In genomic region chr11:109677240-109677639, GRCh38 we compare ENCODE assay signal across 37 cellular contexts.
"Had no signal": no experiment of that assay in that cellular context is flagged by ENCODE, and none has a peak within 500 bp of the region (broad histone marks: within the 10 kb centered on the region; RNA-seq: fewer than 3 reads in every experiment).

No MANE protein-coding gene starts in this region.

- H3K27ac ChIP-seq: adrenal gland, ascending aorta, body of pancreas, brain microvascular endothelial cell, breast epithelium, cardiac muscle cell had no signal

- H3K4me3 Mint-ChIP-seq: activated naive CD4-positive, alpha-beta T cell treated with anti-CD3 and anti-CD28 coated beads for 36 hours; activated naive CD4-positive, alpha-beta T cell treated with anti-CD3 and anti-CD28 coated beads, Interleukin-2, amount 10 ng/mL, durations not matched to agents 7 days and 5 days; activated naive CD4-positive, alpha-beta T cell treated with anti-CD3 and anti-CD28 coated beads, Interleukin-2, amount 50 U/mL, for 24 hours; activated naive CD8-positive, alpha-beta T cell; activated naive CD8-positive, alpha-beta T cell treated with anti-CD3 and anti-CD28 coated beads for 36 hours; activated naive CD8-positive, alpha-beta T cell treated with anti-CD3 and anti-CD28 coated beads, Interleukin-2, amount 10 ng/mL, durations not matched to agents 7 days and 5 days; activated naive CD8-positive, alpha-beta T cell treated with anti-CD3 and anti-CD28 coated beads, Interleukin-2, amount 50 U/mL, for 24 hours; activated T-cell treated with anti-CD3 and anti-CD28 coated beads, Interleukin-2, amount 50 U/mL, for 24 hours; activated T-cell treated with anti-CD3 and anti-CD28 coated beads, Interleukin-2, amount 50 U/mL, for 4 hours; activated T-cell treated with anti-CD3 and anti-CD28 coated beads, Interleukin-2, amount 50 U/mL, for 72 hours; activated T-helper 1 cell treated with anti-CD3 and anti-CD28 coated beads, Interleukin-12 subunit alpha, Interleukin-12 subunit beta, Interleukin-2, Interleukin-4 antibody, amounts not matched to agents 30 ng/mL and 10 ng/mL and 1 ng/mL, durations not matched to agents 14 hours and 24 hours and 36 hours; brain; central memory CD8-positive, alpha-beta T cell had no signal

- H3K9me3 Mint-ChIP-seq: activated naive CD4-positive, alpha-beta T cell treated with anti-CD3 and anti-CD28 coated beads for 36 hours; activated naive CD4-positive, alpha-beta T cell treated with anti-CD3 and anti-CD28 coated beads, Interleukin-2, amount 10 ng/mL, durations not matched to agents 7 days and 5 days; activated naive CD4-positive, alpha-beta T cell treated with anti-CD3 and anti-CD28 coated beads, Interleukin-2, amount 50 U/mL, for 24 hours; activated naive CD8-positive, alpha-beta T cell treated with anti-CD3 and anti-CD28 coated beads for 36 hours; activated naive CD8-positive, alpha-beta T cell treated with anti-CD3 and anti-CD28 coated beads, Interleukin-2, amount 10 ng/mL, durations not matched to agents 7 days and 5 days; activated naive CD8-positive, alpha-beta T cell treated with anti-CD3 and anti-CD28 coated beads, Interleukin-2, amount 50 U/mL, for 24 hours; activated T-cell treated with anti-CD3 and anti-CD28 coated beads, Interleukin-2, amount 50 U/mL, for 24 hours; activated T-cell treated with anti-CD3 and anti-CD28 coated beads, Interleukin-2, amount 50 U/mL, for 4 hours; activated T-cell treated with anti-CD3 and anti-CD28 coated beads, Interleukin-2, amount 50 U/mL, for 72 hours; activated T-helper 1 cell treated with anti-CD3 and anti-CD28 coated beads, Interleukin-12 subunit alpha, Interleukin-12 subunit beta, Interleukin-2, Interleukin-4 antibody, amounts not matched to agents 30 ng/mL and 10 ng/mL and 1 ng/mL, durations not matched to agents 14 hours and 24 hours and 36 hours; activated T-helper 2 cell treated with anti-CD3 and anti-CD28 coated beads, Interferon-gamma antibody, Interleukin-2, Interleukin-4, amounts not matched to agents 10 μg/mL and 5 μg/mL and 100 μg/mL, durations not matched to agents 14 hours and 24 hours and 36 hours; brain had no signal

- H3K9me3 ChIP-seq: adrenal gland, ascending aorta, body of pancreas, breast epithelium had no signal

- H3K4me3 ChIP-seq: adrenal gland, ascending aorta, body of pancreas, breast epithelium, cardiac muscle cell had no signal

- H3K36me3 Mint-ChIP-seq: activated naive CD4-positive, alpha-beta T cell treated with anti-CD3 and anti-CD28 coated beads, Interleukin-2, amount 10 ng/mL, durations not matched to agents 7 days and 5 days; activated naive CD4-positive, alpha-beta T cell treated with anti-CD3 and anti-CD28 coated beads, Interleukin-2, amount 50 U/mL, for 24 hours; activated naive CD4-positive, alpha-beta T cell treated with anti-CD3 and anti-CD28 coated beads, Interleukin-2, amount 50 U/mL, for 72 hours; activated naive CD8-positive, alpha-beta T cell; activated naive CD8-positive, alpha-beta T cell treated with anti-CD3 and anti-CD28 coated beads for 36 hours; activated naive CD8-positive, alpha-beta T cell treated with anti-CD3 and anti-CD28 coated beads, Interleukin-2, amount 10 ng/mL, durations not matched to agents 7 days and 5 days; brain had no signal

- H3K4me1 ChIP-seq: adrenal gland, ascending aorta, body of pancreas, breast epithelium had no signal

- H3K4me1 Mint-ChIP-seq: activated naive CD4-positive, alpha-beta T cell treated with anti-CD3 and anti-CD28 coated beads, Interleukin-2, amount 10 ng/mL, durations not matched to agents 7 days and 5 days; activated naive CD4-positive, alpha-beta T cell treated with anti-CD3 and anti-CD28 coated beads, Interleukin-2, amount 50 U/mL, for 24 hours; activated naive CD8-positive, alpha-beta T cell treated with anti-CD3 and anti-CD28 coated beads for 36 hours; activated naive CD8-positive, alpha-beta T cell treated with anti-CD3 and anti-CD28 coated beads, Interleukin-2, amount 10 ng/mL, durations not matched to agents 7 days and 5 days; activated naive CD8-positive, alpha-beta T cell treated with anti-CD3 and anti-CD28 coated beads, Interleukin-2, amount 50 U/mL, for 24 hours; brain; central memory CD8-positive, alpha-beta T cell had no signal

- H3K36me3 ChIP-seq: adrenal gland, ascending aorta, brain microvascular endothelial cell, breast epithelium, cardiac muscle cell had no signal

- DNase-seq: activated effector memory CD4-positive, alpha-beta T cell treated with anti-CD3 and anti-CD28 coated beads, Interleukin-2, amount 50 U/mL, for 16 hours; activated effector memory CD4-positive, alpha-beta T cell treated with Interleukin-2 at 50 U/mL for 16 hours; activated gamma-delta T cell; activated gamma-delta T cell treated with Interleukin-2 at 50 U/mL for 16 hours; activated naive CD4-positive, alpha-beta T cell; activated naive CD4-positive, alpha-beta T cell treated with anti-CD3 and anti-CD28 coated beads for 36 hours; activated naive CD4-positive, alpha-beta T cell treated with anti-CD3 and anti-CD28 coated beads, Interleukin-2, amount 10 ng/mL, durations not matched to agents 7 days and 5 days; activated naive CD4-positive, alpha-beta T cell treated with anti-CD3 and anti-CD28 coated beads, Interleukin-2, amount 50 U/mL, for 16 hours; activated naive CD4-positive, alpha-beta T cell treated with Interleukin-2 at 50 U/mL for 16 hours; activated naive CD8-positive, alpha-beta T cell treated with anti-CD3 and anti-CD28 coated beads for 36 hours; activated naive CD8-positive, alpha-beta T cell treated with anti-CD3 and anti-CD28 coated beads, Interleukin-2, amount 10 ng/mL, durations not matched to agents 7 days and 5 days; activated naive CD8-positive, alpha-beta T cell treated with anti-CD3 and anti-CD28 coated beads, Interleukin-2, amount 50 U/mL, for 24 hours; activated T-cell treated with anti-CD3 and anti-CD28 coated beads, Interleukin-2, amount 50 U/mL, for 1 hour; activated T-cell treated with anti-CD3 and anti-CD28 coated beads, Interleukin-2, amount 50 U/mL, for 24 hours; activated T-cell treated with anti-CD3 and anti-CD28 coated beads, Interleukin-2, amount 50 U/mL, for 4 hours; activated T-cell treated with anti-CD3 and anti-CD28 coated beads, Interleukin-2, amount 50 U/mL, for 48 hours; activated T-cell treated with anti-CD3 and anti-CD28 coated beads, Interleukin-2, amount 50 U/mL, for 72 hours; adrenal gland; amniotic stem cell; amygdala; anterior cingulate cortex; aorta; body of pancreas; brain microvascular endothelial cell; caudate nucleus; central memory CD4-positive, alpha-beta T cell; cerebellar nuclear complex had no signal

- ATAC-seq: activated naive CD4-positive, alpha-beta T cell treated with anti-CD3 and anti-CD28 coated beads, Interleukin-2, amount 50 U/mL, for 72 hours; activated naive CD8-positive, alpha-beta T cell treated with anti-CD3 and anti-CD28 coated beads, Interleukin-2, amount 50 U/mL, for 24 hours; activated T-cell treated with anti-CD3 and anti-CD28 coated beads, Interleukin-2, amount 50 U/mL, for 4 hours; activated T-cell treated with anti-CD3 and anti-CD28 coated beads, Interleukin-2, amount 50 U/mL, for 72 hours; body of pancreas had no signal

- H3K27me3 ChIP-seq: adrenal gland, ascending aorta, body of pancreas, brain microvascular endothelial cell, breast epithelium, cardiac muscle cell had no signal

- H3K27ac Mint-ChIP-seq: activated naive CD4-positive, alpha-beta T cell treated with anti-CD3 and anti-CD28 coated beads for 36 hours; activated naive CD4-positive, alpha-beta T cell treated with anti-CD3 and anti-CD28 coated beads, Interleukin-2, amount 10 ng/mL, durations not matched to agents 7 days and 5 days; activated naive CD4-positive, alpha-beta T cell treated with anti-CD3 and anti-CD28 coated beads, Interleukin-2, amount 50 U/mL, for 24 hours; activated naive CD4-positive, alpha-beta T cell treated with anti-CD3 and anti-CD28 coated beads, Interleukin-2, amount 50 U/mL, for 72 hours; activated naive CD8-positive, alpha-beta T cell; activated naive CD8-positive, alpha-beta T cell treated with anti-CD3 and anti-CD28 coated beads for 36 hours; activated naive CD8-positive, alpha-beta T cell treated with anti-CD3 and anti-CD28 coated beads, Interleukin-2, amount 10 ng/mL, durations not matched to agents 7 days and 5 days; activated naive CD8-positive, alpha-beta T cell treated with anti-CD3 and anti-CD28 coated beads, Interleukin-2, amount 50 U/mL, for 24 hours; activated T-cell treated with anti-CD3 and anti-CD28 coated beads, Interleukin-2, amount 50 U/mL, for 24 hours; activated T-cell treated with anti-CD3 and anti-CD28 coated beads, Interleukin-2, amount 50 U/mL, for 72 hours; activated T-helper 1 cell treated with anti-CD3 and anti-CD28 coated beads, Interleukin-12 subunit alpha, Interleukin-12 subunit beta, Interleukin-2, Interleukin-4 antibody, amounts not matched to agents 30 ng/mL and 10 ng/mL and 1 ng/mL, durations not matched to agents 14 hours and 24 hours and 36 hours; activated T-helper 2 cell treated with anti-CD3 and anti-CD28 coated beads, Interferon-gamma antibody, Interleukin-2, Interleukin-4, amounts not matched to agents 10 μg/mL and 5 μg/mL and 100 μg/mL, durations not matched to agents 14 hours and 24 hours and 36 hours; brain had no signal

- H3K27me3 Mint-ChIP-seq: activated naive CD4-positive, alpha-beta T cell treated with anti-CD3 and anti-CD28 coated beads, Interleukin-2, amount 10 ng/mL, durations not matched to agents 7 days and 5 days; activated naive CD8-positive, alpha-beta T cell; activated naive CD8-positive, alpha-beta T cell treated with anti-CD3 and anti-CD28 coated beads for 36 hours; activated naive CD8-positive, alpha-beta T cell treated with anti-CD3 and anti-CD28 coated beads, Interleukin-2, amount 10 ng/mL, durations not matched to agents 7 days and 5 days; activated naive CD8-positive, alpha-beta T cell treated with anti-CD3 and anti-CD28 coated beads, Interleukin-2, amount 50 U/mL, for 24 hours; activated T-cell treated with anti-CD3 and anti-CD28 coated beads, Interleukin-2, amount 50 U/mL, for 24 hours; central memory CD8-positive, alpha-beta T cell had no signal
